In genomic region chr19:30449673-30450072, GRCh38 we compare ENCODE assay signal across 14 cellular contexts.
DNase-seq lines count a peak whose midpoint lies in the region; ATAC-seq and TF ChIP-seq lines count a peak whose summit lies in the region.
"Had no signal": no experiment of that assay in that cellular context is flagged by ENCODE, and none has a peak within 500 bp of the region (broad histone marks: within the 10 kb centered on the region; RNA-seq: fewer than 3 reads in every experiment).

No MANE protein-coding gene starts in this region.

- H3K9me3 ChIP-seq in Loucy (ENCODE audit: insufficient read depth, low read depth, low read length) = no peaks in the 10 kb centered on the region
- no peaks in the 10 kb centered on the region for H3K9me3 ChIP-seq in muscle layer of duodenum (ENCODE audit: control insufficient read depth in 1 of 2, low read length in 2 of 2)
- H3K9me3 ChIP-seq in thyroid gland = no peaks in the 10 kb centered on the region

- no peak overlapping the region for H2AFZ ChIP-seq in Loucy (ENCODE audit: low read length)

- no peaks in the 10 kb centered on the region for H3K79me2 ChIP-seq in Loucy (ENCODE audit: insufficient read depth, low read length)

- H3K4me1 Mint-ChIP-seq in endothelial cell (ENCODE audit: unreplicated experiment) = peaks cover 31% of the 10 kb centered on the region
- H3K4me1 Mint-ChIP-seq in activated CD8-positive, alpha-beta memory T cell treated with anti-CD3 and anti-CD28 coated beads, Interleukin-2, amount 10 ng/mL, durations not matched to agents 7 days and 5 days = no peaks in the 10 kb centered on the region
- no peaks in the 10 kb centered on the region for H3K4me1 Mint-ChIP-seq in activated T-helper 2 cell treated with anti-CD3 and anti-CD28 coated beads, Interferon-gamma antibody, Interleukin-2, Interleukin-4, amounts not matched to agents 10 μg/mL and 5 μg/mL and 100 μg/mL, durations not matched to agents 14 hours and 24 hours and 36 hours (ENCODE audit: low read depth)
- H3K4me1 Mint-ChIP-seq: central memory CD8-positive, alpha-beta T cell had no signal

- H3K4me3 ChIP-seq in Loucy (ENCODE audit: low read length, poor library complexity, severe bottlenecking) = peak overlapping the region; percentile 69
- H3K4me3 ChIP-seq in muscle layer of duodenum (ENCODE audit: low read depth in 1 of 2, low read length in 2 of 2) = peak overlapping the region; percentile 46 to 55
- no peak overlapping the region for H3K4me3 ChIP-seq in thyroid gland (replicated peaks in 1 of 3)

- H3K9ac ChIP-seq in Loucy (ENCODE audit: low read depth, low read length, poor library complexity, severe bottlenecking) = no peak overlapping the region

- H3K27ac ChIP-seq in muscle layer of duodenum (ENCODE audit: low read length) = peak overlapping the region; percentile 25
- H3K27ac ChIP-seq in thyroid gland = peak overlapping the region; percentile 86 to 89 (median 88)

- no peak for ATAC-seq in activated CD8-positive, alpha-beta memory T cell treated with anti-CD3 and anti-CD28 coated beads, Interleukin-2, amount 10 ng/mL, durations not matched to agents 7 days and 5 days
- ATAC-seq: CD8-positive, alpha-beta T cell; HepG2 had no signal

- no peaks in the 10 kb centered on the region for H3K9me2 ChIP-seq in Loucy (replicated peaks; ENCODE audit: low read depth, low read length)

- H3F3A ChIP-seq in Loucy (ENCODE audit: low read depth) = no peaks in the 10 kb centered on the region

- H3K27me3 ChIP-seq in Loucy (ENCODE audit: insufficient read depth, low read length, poor library complexity, severe bottlenecking) = no peaks in the 10 kb centered on the region
- H3K27me3 ChIP-seq in muscle layer of duodenum (ENCODE audit: low read depth, low read length) = no peaks in the 10 kb centered on the region
- H3K27me3 ChIP-seq in thyroid gland = no peaks in the 10 kb centered on the region

- H4K20me1 ChIP-seq in Loucy (ENCODE audit: insufficient read depth, low read length, poor library complexity, severe bottlenecking) = no peaks in the 10 kb centered on the region

- H3K27me3 Mint-ChIP-seq in endothelial cell (ENCODE audit: unreplicated experiment) = peaks cover 8% of the 10 kb centered on the region
- peaks cover 4% of the 10 kb centered on the region for H3K27me3 Mint-ChIP-seq in activated CD8-positive, alpha-beta memory T cell treated with anti-CD3 and anti-CD28 coated beads, Interleukin-2, amount 10 ng/mL, durations not matched to agents 7 days and 5 days
- H3K27me3 Mint-ChIP-seq in activated T-helper 2 cell treated with anti-CD3 and anti-CD28 coated beads, Interferon-gamma antibody, Interleukin-2, Interleukin-4, amounts not matched to agents 10 μg/mL and 5 μg/mL and 100 μg/mL, durations not matched to agents 14 hours and 24 hours and 36 hours (ENCODE audit: low read depth) = peaks cover 2% of the 10 kb centered on the region

- peaks cover 3% of the 10 kb centered on the region for H3K36me3 Mint-ChIP-seq in endothelial cell (ENCODE audit: low read depth, unreplicated experiment)
- H3K36me3 Mint-ChIP-seq in activated CD8-positive, alpha-beta memory T cell treated with anti-CD3 and anti-CD28 coated beads, Interleukin-2, amount 10 ng/mL, durations not matched to agents 7 days and 5 days = no peaks in the 10 kb centered on the region
- H3K36me3 Mint-ChIP-seq in activated T-helper 2 cell treated with anti-CD3 and anti-CD28 coated beads, Interferon-gamma antibody, Interleukin-2, Interleukin-4, amounts not matched to agents 10 μg/mL and 5 μg/mL and 100 μg/mL, durations not matched to agents 14 hours and 24 hours and 36 hours (ENCODE audit: low read depth) = no peaks in the 10 kb centered on the region
- H3K36me3 Mint-ChIP-seq: CD8-positive, alpha-beta T cell had no signal

- H3K4me2 ChIP-seq in Loucy (ENCODE audit: low read depth, low read length, poor library complexity, severe bottlenecking) = peak overlapping the region; percentile 61

- H3K36me3 ChIP-seq in Loucy (ENCODE audit: insufficient read depth, low read length) (no peaks in the 10 kb centered on the region), muscle layer of duodenum (ENCODE audit: control insufficient read depth in 1 of 2, insufficient read depth in 2 of 2, low read length in 2 of 2) (no peaks in the 10 kb centered on the region), thyroid gland (no peaks in the 10 kb centered on the region)

- 27 to 45% methylated on average over 8 of the region's 8 CpGs for WGBS in thyroid gland, 2 donors

- no peak overlapping the region for H3K4me3 Mint-ChIP-seq in endothelial cell (ENCODE audit: unreplicated experiment)
- no peak overlapping the region for H3K4me3 Mint-ChIP-seq in activated CD8-positive, alpha-beta memory T cell treated with anti-CD3 and anti-CD28 coated beads, Interleukin-2, amount 10 ng/mL, durations not matched to agents 7 days and 5 days
- no peak overlapping the region for H3K4me3 Mint-ChIP-seq in activated T-helper 2 cell treated with anti-CD3 and anti-CD28 coated beads, Interferon-gamma antibody, Interleukin-2, Interleukin-4, amounts not matched to agents 10 μg/mL and 5 μg/mL and 100 μg/mL, durations not matched to agents 14 hours and 24 hours and 36 hours (ENCODE audit: low read depth)
- H3K4me3 Mint-ChIP-seq: CD8-positive, alpha-beta T cell; central memory CD8-positive, alpha-beta T cell had no signal

- intact Hi-C loops in thyroid gland (cut with DNase I) = no loop called here
- intact Hi-C loops in activated T-helper 2 cell treated with anti-CD3 and anti-CD28 coated beads, Interferon-gamma antibody, Interleukin-2, Interleukin-4, amounts not matched to agents 10 μg/mL and 5 μg/mL and 100 μg/mL, durations not matched to agents 14 hours and 24 hours and 36 hours (cut with micrococcal nuclease) = no loop called here

- H3K4me1 ChIP-seq in Loucy (ENCODE audit: insufficient read depth, low read length, poor library complexity, severe bottlenecking) (peaks cover 16% of the 10 kb centered on the region), muscle layer of duodenum (ENCODE audit: control insufficient read depth in 1 of 2, insufficient read depth in 2 of 2, low read length in 2 of 2) (no peaks in the 10 kb centered on the region), thyroid gland (peaks cover 41 to 43% of the 10 kb centered on the region in 2 donors)

- H3K27ac Mint-ChIP-seq in endothelial cell (ENCODE audit: unreplicated experiment) = peak overlapping the region; percentile 82
- no peak overlapping the region for H3K27ac Mint-ChIP-seq in activated CD8-positive, alpha-beta memory T cell treated with anti-CD3 and anti-CD28 coated beads, Interleukin-2, amount 10 ng/mL, durations not matched to agents 7 days and 5 days
- H3K27ac Mint-ChIP-seq in activated T-helper 2 cell treated with anti-CD3 and anti-CD28 coated beads, Interferon-gamma antibody, Interleukin-2, Interleukin-4, amounts not matched to agents 10 μg/mL and 5 μg/mL and 100 μg/mL, durations not matched to agents 14 hours and 24 hours and 36 hours = no peak overlapping the region
- H3K27ac Mint-ChIP-seq: CD8-positive, alpha-beta T cell had no signal

- DNase-seq in endothelial cell (ENCODE audit: low spot score) (no peak), thyroid gland (peak in 1 of 2 donors; percentile 13), NCI-H226 (no peak)
- no peak for DNase-seq in activated CD8-positive, alpha-beta memory T cell treated with anti-CD3 and anti-CD28 coated beads, Interleukin-2, amount 10 ng/mL, durations not matched to agents 7 days and 5 days
- no peak for DNase-seq in activated T-helper 2 cell treated with anti-CD3 and anti-CD28 coated beads, Interferon-gamma antibody, Interleukin-2, Interleukin-4, amounts not matched to agents 10 μg/mL and 5 μg/mL and 100 μg/mL, durations not matched to agents 14 hours and 24 hours and 36 hours (ENCODE audit: low spot score)
- no peak for DNase-seq in activated CD8-positive, alpha-beta memory T cell treated with anti-CD3 and anti-CD28 coated beads for 24 hours
- DNase-seq: activated naive CD4-positive, alpha-beta T cell treated with anti-CD3 and anti-CD28 coated beads, Interleukin-2, amount 50 U/mL, for 16 hours; CD8-positive, alpha-beta T cell; SIG-M5; stimulated activated CD4-positive, alpha-beta T cell treated with anti-CD3 and anti-CD28 coated beads, Interleukin-4, amount 100 ng/mL, for 1 hour had no signal

- no peak for TF ChIP-seq POLR2A in thyroid gland (IDR thresholded peaks at IDR 0.05)

- CTCF ChIA-PET in activated CD8-positive, alpha-beta memory T cell treated with anti-CD3 and anti-CD28 coated beads, Interleukin-2, amount 10 ng/mL, durations not matched to agents 7 days and 5 days (lab: Charles Lee) = no interaction called here

- no peaks in the 10 kb centered on the region for H3K9me3 Mint-ChIP-seq in endothelial cell (ENCODE audit: unreplicated experiment)
- H3K9me3 Mint-ChIP-seq in activated CD8-positive, alpha-beta memory T cell treated with anti-CD3 and anti-CD28 coated beads, Interleukin-2, amount 10 ng/mL, durations not matched to agents 7 days and 5 days (ENCODE audit: low read depth) = no peaks in the 10 kb centered on the region
- no peaks in the 10 kb centered on the region for H3K9me3 Mint-ChIP-seq in activated T-helper 2 cell treated with anti-CD3 and anti-CD28 coated beads, Interferon-gamma antibody, Interleukin-2, Interleukin-4, amounts not matched to agents 10 μg/mL and 5 μg/mL and 100 μg/mL, durations not matched to agents 14 hours and 24 hours and 36 hours
- H3K9me3 Mint-ChIP-seq: CD8-positive, alpha-beta T cell; central memory CD8-positive, alpha-beta T cell had no signal

- no peak for TF ChIP-seq CTCF in Loucy (conservative IDR thresholded peaks at IDR 0.05; ENCODE audit: low read length)
- no peak for TF ChIP-seq CTCF in endothelial cell (IDR thresholded peaks at IDR 0.05; ENCODE audit: unreplicated experiment)
- no peak for TF ChIP-seq CTCF in thyroid gland (IDR thresholded peaks at IDR 0.05)

Comparison
In these comparisons a context has a peak if more than half of its experiments do, and no peak if none do; other contexts are left out.
1. H3K4me3 ChIP-seq: peak in Loucy (single experiment) and muscle layer of duodenum (2 of 2); none in thyroid gland (0 of 3).